ENCODE assay signal across 1 cellular context in the genomic region with DNA sequence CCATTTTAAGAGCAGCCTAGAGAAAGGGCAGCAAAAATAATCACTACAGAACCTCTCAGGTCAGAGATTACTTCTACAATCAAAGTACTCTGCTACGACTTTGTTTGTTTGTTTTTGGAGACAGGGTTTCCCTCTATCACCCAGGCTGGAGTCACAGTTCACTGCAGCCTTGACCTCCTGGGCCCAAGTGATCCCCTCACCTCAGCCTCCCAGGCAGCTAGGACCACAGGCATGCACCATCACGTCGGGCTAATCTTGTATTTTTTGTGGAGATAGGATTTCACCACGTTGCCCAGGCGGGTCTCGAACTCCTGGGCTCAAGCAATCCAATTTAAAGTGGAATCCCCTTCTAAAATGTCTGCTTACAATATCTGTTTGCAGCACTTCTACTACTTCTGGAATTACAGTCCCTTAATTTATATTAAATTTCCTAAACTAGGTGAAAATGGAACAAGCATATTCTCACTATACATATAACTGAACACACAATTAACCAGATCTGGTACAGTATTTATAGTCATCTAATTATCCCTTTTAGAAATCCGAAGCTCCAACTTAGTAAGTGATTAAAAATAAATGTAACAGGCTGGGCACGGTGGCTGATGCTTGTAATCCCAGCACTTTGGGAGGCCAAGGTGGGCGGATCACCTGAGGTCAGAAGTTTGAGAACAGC.
TF ChIP-seq lines count a peak whose summit lies in the region.

No MANE protein-coding gene starts in this region.

TF ChIP-seq in HepG2, 621 proteins besides CTCF, POLR2A, EP300 and RAD21 (continued from another document and continues in another):
- TF ChIP-seq ZSCAN20 (CRISPR knock-in tag; IDR thresholded peaks at IDR 0.05; ENCODE audit: borderline replicate concordance): no peak
- TF ChIP-seq CAMTA2 (CRISPR knock-in tag; IDR thresholded peaks at IDR 0.05; ENCODE audit: borderline replicate concordance): no peak
- TF ChIP-seq, protein P1, sequence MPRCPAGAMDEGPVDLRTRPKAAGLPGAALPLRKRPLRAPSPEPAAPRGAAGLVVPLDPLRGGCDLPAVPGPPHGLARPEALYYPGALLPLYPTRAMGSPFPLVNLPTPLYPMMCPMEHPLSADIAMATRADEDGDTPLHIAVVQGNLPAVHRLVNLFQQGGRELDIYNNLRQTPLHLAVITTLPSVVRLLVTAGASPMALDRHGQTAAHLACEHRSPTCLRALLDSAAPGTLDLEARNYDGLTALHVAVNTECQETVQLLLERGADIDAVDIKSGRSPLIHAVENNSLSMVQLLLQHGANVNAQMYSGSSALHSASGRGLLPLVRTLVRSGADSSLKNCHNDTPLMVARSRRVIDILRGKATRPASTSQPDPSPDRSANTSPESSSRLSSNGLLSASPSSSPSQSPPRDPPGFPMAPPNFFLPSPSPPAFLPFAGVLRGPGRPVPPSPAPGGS (CRISPR knock-in tag; IDR thresholded peaks at IDR 0.05): no peak
- TF ChIP-seq U2AF1 (optimal IDR thresholded peaks at IDR 0.05; ENCODE audit: low read depth, low read length): no peak
- TF ChIP-seq HDAC2 (CRISPR knock-in tag; IDR thresholded peaks at IDR 0.05): peak; percentile 93
- peak; percentile 89 for TF ChIP-seq HDAC1 (CRISPR knock-in tag; IDR thresholded peaks at IDR 0.05)
- TF ChIP-seq, protein P2, sequence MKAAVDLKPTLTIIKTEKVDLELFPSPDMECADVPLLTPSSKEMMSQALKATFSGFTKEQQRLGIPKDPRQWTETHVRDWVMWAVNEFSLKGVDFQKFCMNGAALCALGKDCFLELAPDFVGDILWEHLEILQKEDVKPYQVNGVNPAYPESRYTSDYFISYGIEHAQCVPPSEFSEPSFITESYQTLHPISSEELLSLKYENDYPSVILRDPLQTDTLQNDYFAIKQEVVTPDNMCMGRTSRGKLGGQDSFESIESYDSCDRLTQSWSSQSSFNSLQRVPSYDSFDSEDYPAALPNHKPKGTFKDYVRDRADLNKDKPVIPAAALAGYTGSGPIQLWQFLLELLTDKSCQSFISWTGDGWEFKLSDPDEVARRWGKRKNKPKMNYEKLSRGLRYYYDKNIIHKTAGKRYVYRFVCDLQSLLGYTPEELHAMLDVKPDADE (CRISPR knock-in tag; IDR thresholded peaks at IDR 0.05): no peak
- TF ChIP-seq SP4 (CRISPR knock-in tag; IDR thresholded peaks at IDR 0.05): no peak
- TF ChIP-seq STAT5B (CRISPR knock-in tag; IDR thresholded peaks at IDR 0.05): no peak
- peak; percentile 85 for TF ChIP-seq HIVEP1 (CRISPR knock-in tag; IDR thresholded peaks at IDR 0.05)
- peak; percentile 80 for TF ChIP-seq GATAD2A (CRISPR knock-in tag; IDR thresholded peaks at IDR 0.05)
- TF ChIP-seq, protein P3, sequence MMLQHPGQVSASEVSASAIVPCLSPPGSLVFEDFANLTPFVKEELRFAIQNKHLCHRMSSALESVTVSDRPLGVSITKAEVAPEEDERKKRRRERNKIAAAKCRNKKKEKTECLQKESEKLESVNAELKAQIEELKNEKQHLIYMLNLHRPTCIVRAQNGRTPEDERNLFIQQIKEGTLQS (CRISPR knock-in tag; IDR thresholded peaks at IDR 0.05): no peak
- no peak for TF ChIP-seq ISL2 (CRISPR knock-in tag; IDR thresholded peaks at IDR 0.05)
- no peak for TF ChIP-seq HNRNPL (IDR thresholded peaks at IDR 0.05; ENCODE audit: low read depth, low read length)
- no peak for TF ChIP-seq ZNF468 (CRISPR knock-in tag; IDR thresholded peaks at IDR 0.05)
- TF ChIP-seq, protein P4, sequence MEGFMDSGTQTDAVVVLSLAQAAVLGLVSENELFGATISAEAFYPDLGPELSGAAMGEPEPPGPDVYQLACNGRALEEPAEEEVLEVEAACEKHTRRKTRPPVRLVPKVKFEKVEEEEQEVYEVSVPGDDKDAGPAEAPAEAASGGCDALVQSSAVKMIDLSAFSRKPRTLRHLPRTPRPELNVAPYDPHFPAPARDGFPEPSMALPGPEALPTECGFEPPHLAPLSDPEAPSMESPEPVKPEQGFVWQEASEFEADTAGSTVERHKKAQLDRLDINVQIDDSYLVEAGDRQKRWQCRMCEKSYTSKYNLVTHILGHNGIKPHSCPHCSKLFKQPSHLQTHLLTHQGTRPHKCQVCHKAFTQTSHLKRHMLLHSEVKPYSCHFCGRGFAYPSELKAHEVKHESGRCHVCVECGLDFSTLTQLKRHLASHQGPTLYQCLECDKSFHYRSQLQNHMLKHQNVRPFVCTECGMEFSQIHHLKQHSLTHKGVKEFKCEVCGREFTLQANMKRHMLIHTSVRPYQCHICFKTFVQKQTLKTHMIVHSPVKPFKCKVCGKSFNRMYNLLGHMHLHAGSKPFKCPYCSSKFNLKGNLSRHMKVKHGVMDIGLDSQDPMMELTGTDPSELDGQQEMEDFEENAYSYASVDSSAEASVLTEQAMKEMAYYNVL (CRISPR knock-in tag; IDR thresholded peaks at IDR 0.05; ENCODE audit: borderline replicate concordance): peak; percentile 75; the same call in 1 of the 2 replicates
- TF ChIP-seq THAP11 (CRISPR knock-in tag; IDR thresholded peaks at IDR 0.05): peak; percentile 40; the same call in 1 of the 2 replicates
- no peak for TF ChIP-seq MTF2 (CRISPR knock-in tag; IDR thresholded peaks at IDR 0.05; ENCODE audit: borderline replicate concordance)
- peak; percentile 74 for TF ChIP-seq SIX1 (CRISPR knock-in tag; IDR thresholded peaks at IDR 0.05; ENCODE audit: borderline replicate concordance)
- no peak for TF ChIP-seq NPAS2 (CRISPR knock-in tag; IDR thresholded peaks at IDR 0.05; ENCODE audit: borderline replicate concordance)
- no peak for TF ChIP-seq ZNF607 (CRISPR knock-in tag; IDR thresholded peaks at IDR 0.05; ENCODE audit: borderline replicate concordance)
- TF ChIP-seq ATRX (CRISPR knock-in tag; IDR thresholded peaks at IDR 0.05; ENCODE audit: borderline replicate concordance): no peak
- no peak for TF ChIP-seq AGO1 (IDR thresholded peaks at IDR 0.05; ENCODE audit: low read depth, low read length, poor library complexity, severe bottlenecking)
- TF ChIP-seq MBNL3 (CRISPR knock-in tag; conservative IDR thresholded peaks at IDR 0.05): no peak
- no peak for TF ChIP-seq ZNF737 (CRISPR knock-in tag; IDR thresholded peaks at IDR 0.05; ENCODE audit: borderline replicate concordance)
- no peak for TF ChIP-seq ZNF383 (CRISPR knock-in tag; IDR thresholded peaks at IDR 0.05; ENCODE audit: borderline replicate concordance)
- TF ChIP-seq CENPX (CRISPR knock-in tag; IDR thresholded peaks at IDR 0.05): no peak
- no peak for TF ChIP-seq GLI4 (CRISPR knock-in tag; IDR thresholded peaks at IDR 0.05; ENCODE audit: borderline replicate concordance)
- no peak for TF ChIP-seq ZNF256 (CRISPR knock-in tag; conservative IDR thresholded peaks at IDR 0.05)
- TF ChIP-seq, protein P5, sequence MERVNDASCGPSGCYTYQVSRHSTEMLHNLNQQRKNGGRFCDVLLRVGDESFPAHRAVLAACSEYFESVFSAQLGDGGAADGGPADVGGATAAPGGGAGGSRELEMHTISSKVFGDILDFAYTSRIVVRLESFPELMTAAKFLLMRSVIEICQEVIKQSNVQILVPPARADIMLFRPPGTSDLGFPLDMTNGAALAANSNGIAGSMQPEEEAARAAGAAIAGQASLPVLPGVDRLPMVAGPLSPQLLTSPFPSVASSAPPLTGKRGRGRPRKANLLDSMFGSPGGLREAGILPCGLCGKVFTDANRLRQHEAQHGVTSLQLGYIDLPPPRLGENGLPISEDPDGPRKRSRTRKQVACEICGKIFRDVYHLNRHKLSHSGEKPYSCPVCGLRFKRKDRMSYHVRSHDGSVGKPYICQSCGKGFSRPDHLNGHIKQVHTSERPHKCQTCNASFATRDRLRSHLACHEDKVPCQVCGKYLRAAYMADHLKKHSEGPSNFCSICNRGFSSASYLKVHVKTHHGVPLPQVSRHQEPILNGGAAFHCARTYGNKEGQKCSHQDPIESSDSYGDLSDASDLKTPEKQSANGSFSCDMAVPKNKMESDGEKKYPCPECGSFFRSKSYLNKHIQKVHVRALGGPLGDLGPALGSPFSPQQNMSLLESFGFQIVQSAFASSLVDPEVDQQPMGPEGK (CRISPR knock-in tag; IDR thresholded peaks at IDR 0.05): peak; percentile 46; the same call in 1 of the 2 replicates
- TF ChIP-seq ZNF253 (CRISPR knock-in tag; IDR thresholded peaks at IDR 0.05; ENCODE audit: borderline replicate concordance): no peak
- TF ChIP-seq SMAD9 (CRISPR knock-in tag; IDR thresholded peaks at IDR 0.05): no peak
- TF ChIP-seq, protein P6, sequence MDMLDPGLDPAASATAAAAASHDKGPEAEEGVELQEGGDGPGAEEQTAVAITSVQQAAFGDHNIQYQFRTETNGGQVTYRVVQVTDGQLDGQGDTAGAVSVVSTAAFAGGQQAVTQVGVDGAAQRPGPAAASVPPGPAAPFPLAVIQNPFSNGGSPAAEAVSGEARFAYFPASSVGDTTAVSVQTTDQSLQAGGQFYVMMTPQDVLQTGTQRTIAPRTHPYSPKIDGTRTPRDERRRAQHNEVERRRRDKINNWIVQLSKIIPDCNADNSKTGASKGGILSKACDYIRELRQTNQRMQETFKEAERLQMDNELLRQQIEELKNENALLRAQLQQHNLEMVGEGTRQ (IDR thresholded peaks at IDR 0.05; ENCODE audit: low read depth, low read length): no peak
- TF ChIP-seq, protein P6 (CRISPR knock-in tag; IDR thresholded peaks at IDR 0.05; ENCODE audit: borderline replicate concordance): no peak
- no peak for TF ChIP-seq ZNF260 (CRISPR knock-in tag; IDR thresholded peaks at IDR 0.05; ENCODE audit: borderline replicate concordance, low read depth)
- TF ChIP-seq MED1 (CRISPR knock-in tag; IDR thresholded peaks at IDR 0.05): peak; percentile 83
- TF ChIP-seq ZNF510 (CRISPR knock-in tag; IDR thresholded peaks at IDR 0.05; ENCODE audit: low read depth): no peak
- TF ChIP-seq ZNF766 (CRISPR knock-in tag; IDR thresholded peaks at IDR 0.05; ENCODE audit: borderline replicate concordance): no peak
- TF ChIP-seq NFRKB (IDR thresholded peaks at IDR 0.05): no peak
- TF ChIP-seq NRL (CRISPR knock-in tag; IDR thresholded peaks at IDR 0.05; ENCODE audit: borderline replicate concordance): no peak
- no peak for TF ChIP-seq ZNF790 (CRISPR knock-in tag; IDR thresholded peaks at IDR 0.05; ENCODE audit: borderline replicate concordance)
- TF ChIP-seq ZNF484 (CRISPR knock-in tag; IDR thresholded peaks at IDR 0.05; ENCODE audit: borderline replicate concordance, low read depth): no peak
- TF ChIP-seq ZIK1 (CRISPR knock-in tag; IDR thresholded peaks at IDR 0.05; ENCODE audit: borderline replicate concordance, low read depth): no peak
- no peak for TF ChIP-seq ZNF121 (CRISPR knock-in tag; IDR thresholded peaks at IDR 0.05)
- no peak for TF ChIP-seq CCDC6 (CRISPR knock-in tag; IDR thresholded peaks at IDR 0.05)
- TF ChIP-seq NR2C2 (CRISPR knock-in tag; IDR thresholded peaks at IDR 0.05; ENCODE audit: borderline replicate concordance): peak; percentile 80
- TF ChIP-seq SMC3 (IDR thresholded peaks at IDR 0.05; ENCODE audit: low read length): no peak
- no peak for TF ChIP-seq ZNF549 (CRISPR knock-in tag; IDR thresholded peaks at IDR 0.05)
- TF ChIP-seq ZNF3 (CRISPR knock-in tag; IDR thresholded peaks at IDR 0.05): no peak
- no peak for TF ChIP-seq POLR2G (IDR thresholded peaks at IDR 0.05; ENCODE audit: low read depth, low read length)
- no peak for TF ChIP-seq ZNF337 (CRISPR knock-in tag; IDR thresholded peaks at IDR 0.05; ENCODE audit: borderline replicate concordance, low read depth)
- no peak for TF ChIP-seq ZNF136 (CRISPR knock-in tag; IDR thresholded peaks at IDR 0.05; ENCODE audit: low read depth)
- TF ChIP-seq ZNF747 (CRISPR knock-in tag; IDR thresholded peaks at IDR 0.05; ENCODE audit: borderline replicate concordance): no peak
- no peak for TF ChIP-seq ZBTB3 (CRISPR knock-in tag; IDR thresholded peaks at IDR 0.05; ENCODE audit: borderline replicate concordance, low read depth)
- TF ChIP-seq, protein P7, sequence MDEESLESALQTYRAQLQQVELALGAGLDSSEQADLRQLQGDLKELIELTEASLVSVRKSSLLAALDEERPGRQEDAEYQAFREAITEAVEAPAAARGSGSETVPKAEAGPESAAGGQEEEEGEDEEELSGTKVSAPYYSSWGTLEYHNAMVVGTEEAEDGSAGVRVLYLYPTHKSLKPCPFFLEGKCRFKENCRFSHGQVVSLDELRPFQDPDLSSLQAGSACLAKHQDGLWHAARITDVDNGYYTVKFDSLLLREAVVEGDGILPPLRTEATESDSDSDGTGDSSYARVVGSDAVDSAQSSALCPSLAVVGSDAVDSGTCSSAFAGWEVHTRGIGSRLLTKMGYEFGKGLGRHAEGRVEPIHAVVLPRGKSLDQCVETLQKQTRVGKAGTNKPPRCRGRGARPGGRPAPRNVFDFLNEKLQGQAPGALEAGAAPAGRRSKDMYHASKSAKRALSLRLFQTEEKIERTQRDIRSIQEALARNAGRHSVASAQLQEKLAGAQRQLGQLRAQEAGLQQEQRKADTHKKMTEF (CRISPR knock-in tag; IDR thresholded peaks at IDR 0.05): peak; percentile 53; the same call in 1 of the 2 replicates
- TF ChIP-seq, protein P8, sequence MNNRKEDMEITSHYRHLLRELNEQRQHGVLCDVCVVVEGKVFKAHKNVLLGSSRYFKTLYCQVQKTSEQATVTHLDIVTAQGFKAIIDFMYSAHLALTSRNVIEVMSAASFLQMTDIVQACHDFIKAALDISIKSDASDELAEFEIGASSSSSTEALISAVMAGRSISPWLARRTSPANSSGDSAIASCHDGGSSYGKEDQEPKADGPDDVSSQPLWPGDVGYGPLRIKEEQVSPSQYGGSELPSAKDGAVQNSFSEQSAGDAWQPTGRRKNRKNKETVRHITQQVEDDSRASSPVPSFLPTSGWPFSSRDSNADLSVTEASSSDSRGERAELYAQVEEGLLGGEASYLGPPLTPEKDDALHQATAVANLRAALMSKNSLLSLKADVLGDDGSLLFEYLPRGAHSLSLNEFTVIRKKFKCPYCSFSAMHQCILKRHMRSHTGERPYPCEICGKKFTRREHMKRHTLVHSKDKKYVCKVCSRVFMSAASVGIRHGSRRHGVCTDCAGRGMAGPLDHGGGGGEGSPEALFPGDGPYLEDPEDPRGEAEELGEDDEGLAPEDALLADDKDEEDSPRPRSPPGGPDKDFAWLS (CRISPR knock-in tag; IDR thresholded peaks at IDR 0.05; ENCODE audit: borderline replicate concordance): no peak
- TF ChIP-seq ZZZ3 (CRISPR knock-in tag; IDR thresholded peaks at IDR 0.05; ENCODE audit: borderline replicate concordance): no peak
- peak; percentile 90 for TF ChIP-seq HMG20A (CRISPR knock-in tag; IDR thresholded peaks at IDR 0.05; ENCODE audit: borderline replicate concordance)
- TF ChIP-seq RFX3 (CRISPR knock-in tag; IDR thresholded peaks at IDR 0.05): no peak
- TF ChIP-seq NFYB (CRISPR knock-in tag; IDR thresholded peaks at IDR 0.05): no peak
- TF ChIP-seq ZMYM2 (CRISPR knock-in tag; IDR thresholded peaks at IDR 0.05): no peak
- no peak for TF ChIP-seq LCORL (IDR thresholded peaks at IDR 0.05)
- peak; percentile 79; the same call in 1 of the 2 replicates for TF ChIP-seq LCORL (CRISPR knock-in tag; IDR thresholded peaks at IDR 0.05)
- TF ChIP-seq FOXK1 (CRISPR knock-in tag; IDR thresholded peaks at IDR 0.05; ENCODE audit: borderline replicate concordance, low read depth): peak; percentile 70
- no peak for TF ChIP-seq ADNP (CRISPR knock-in tag; IDR thresholded peaks at IDR 0.05)
- no peak for TF ChIP-seq CBX2 (IDR thresholded peaks at IDR 0.05; ENCODE audit: low read depth, low read length)
- TF ChIP-seq CBX2 (CRISPR knock-in tag; IDR thresholded peaks at IDR 0.05; ENCODE audit: low read depth): no peak
- TF ChIP-seq CHCHD3 (CRISPR knock-in tag; IDR thresholded peaks at IDR 0.05): no peak
